ENCODE assay signal across 8 cellular contexts in genomic region chr1:8422439-8423133, GRCh38.
A peak's percentile ranks its signal among the peaks of the same experiment; 100 is the strongest.
DNase-seq lines count a peak whose midpoint lies in the region; ATAC-seq and TF ChIP-seq lines count a peak whose summit lies in the region.

No MANE protein-coding gene starts in this region.

- peak overlapping the region; percentile 82 for H3K4me3 ChIP-seq in ACC112 (ENCODE audit: low read depth, low read length)
- H3K4me3 ChIP-seq in HUES64 (ENCODE audit: low read length): peak overlapping the region; percentile 70
- H3K4me3 ChIP-seq in mammary epithelial cell (replicated peaks in 1 of 3; ENCODE audit: insufficient read depth in 1 of 3, low read depth in 2 of 3, low read length in 3 of 3): peak overlapping the region; percentile 71 to 88 (median 77)
- peak overlapping the region; percentile 82 for H3K4me3 ChIP-seq in thoracic aorta

- H3K4me1 ChIP-seq in ACC112 (ENCODE audit: control insufficient read depth, insufficient read depth, low read length, unreplicated experiment): peaks cover 35% of the 10 kb centered on the region
- peaks cover 64% of the 10 kb centered on the region for H3K4me1 ChIP-seq in HUES64 (ENCODE audit: insufficient read depth, low read length)
- H3K4me1 ChIP-seq in mammary epithelial cell (ENCODE audit: insufficient read depth, low read length): peaks cover 18% of the 10 kb centered on the region
- H3K4me1 ChIP-seq in thoracic aorta (ENCODE audit: control insufficient read depth in 1 of 2, low read depth in 2 of 2): peaks cover 45 to 64% of the 10 kb centered on the region in 2 donors

- H2AFZ ChIP-seq in ACC112 (ENCODE audit: low read length, unreplicated experiment) (peak overlapping the region; percentile 82), mammary epithelial cell (ENCODE audit: low read depth, low read length) (peak overlapping the region; percentile 65)

- H3K27ac ChIP-seq in ACC112 (ENCODE audit: low read depth, low read length) (peak overlapping the region; percentile 83), HUES64 (ENCODE audit: low read depth, low read length) (no peak overlapping the region; the same call in 1 of the 2 replicates), mammary epithelial cell (ENCODE audit: insufficient read depth, low read depth, low read length) (peak overlapping the region; percentile 79), thoracic aorta (peak overlapping the region; percentile 96 to 99)

- TF ChIP-seq CTCF in mammary epithelial cell (conservative IDR thresholded peaks at IDR 0.05 in 1 of 2, IDR thresholded peaks at IDR 0.05 in 1 of 2; ENCODE audit: extremely low read depth in 1 of 2, insufficient read depth in 1 of 2, low read depth in 1 of 2, low read length in 2 of 2) (no peak), thoracic aorta (IDR thresholded peaks at IDR 0.05) (no peak)

- no TSS peak for BruUV-seq in mammary epithelial cell (replicated peaks; lab: Mats Ljungman, UMichigan)

- H4K20me1 ChIP-seq in mammary epithelial cell (ENCODE audit: insufficient read depth, low read length): no peaks in the 10 kb centered on the region

- H3K9ac ChIP-seq in HUES64 (ENCODE audit: low read depth, low read length) (peak overlapping the region; percentile 76), mammary epithelial cell (ENCODE audit: insufficient read depth, low read length) (peak overlapping the region; percentile 83)

- DNase-seq in mammary epithelial cell (peak; percentile 25), kidney tubule cell (ENCODE audit: low spot score) (peak; percentile 26), thoracic aorta (ENCODE audit: low spot score) (no peak), SK-N-DZ (ENCODE audit: low spot score) (no peak), SIG-M5 treated with dmso at 0.1 percent for 504 hours (lab: John Stamatoyannopoulos, UW; ENCODE audit: unreplicated experiment) (no peak)

- H3K27me3 ChIP-seq in ACC112 (ENCODE audit: insufficient read depth, low read length): no peaks in the 10 kb centered on the region
- H3K27me3 ChIP-seq in HUES64 (ENCODE audit: insufficient read depth, low read length): no peaks in the 10 kb centered on the region
- H3K27me3 ChIP-seq in mammary epithelial cell (ENCODE audit: insufficient read depth, low read length): no peaks in the 10 kb centered on the region
- H3K27me3 ChIP-seq in thoracic aorta (replicated peaks; ENCODE audit: insufficient read depth): no peaks in the 10 kb centered on the region

- ATAC-seq in thoracic aorta (ENCODE audit: insufficient number of reproducible peaks, low FRiP score, low read depth): no peak
- no peak for ATAC-seq in esophagus mucosa

- H3K9me3 ChIP-seq in HUES64 (ENCODE audit: insufficient read depth, low read depth, low read length) (no peaks in the 10 kb centered on the region), mammary epithelial cell (replicated peaks; ENCODE audit: insufficient read depth, low read length) (no peaks in the 10 kb centered on the region), thoracic aorta (no peaks in the 10 kb centered on the region)

- dilution Hi-C loops in mammary epithelial cell (cut with HindIII; ENCODE audit: low sequenced_read_pairs): no loop called here

- CTCF ChIA-PET in mammary epithelial cell (lab: Charles Lee; ENCODE audit: low non-redundant PET): interaction anchor here (0.6 kb wide), 1 partner anchor 13 kb away, joined by 3 read pairs; no protein-coding TSS in a partner anchor

- H3K79me2 ChIP-seq in ACC112 (ENCODE audit: control insufficient read depth, insufficient read depth, low read length, unreplicated experiment): peaks cover 58% of the 10 kb centered on the region
- peaks cover 53% of the 10 kb centered on the region for H3K79me2 ChIP-seq in mammary epithelial cell (ENCODE audit: insufficient read depth, low read length)

- WGBS in HUES64: 19% methylated on average over 13 of the region's 16 CpGs
- 5% methylated on average over 16 of the region's 16 CpGs for WGBS in mammary epithelial cell (ENCODE audit: low coverage, missing lambda C conversion rate)

- H3K4me2 ChIP-seq in mammary epithelial cell (ENCODE audit: insufficient read depth, low read depth, low read length): peak overlapping the region; percentile 90

- in situ Hi-C loops in mammary epithelial cell (cut with MboI; ENCODE audit: low sequenced_read_pairs in 2 of 2): no loop called here

- intact Hi-C loops in mammary epithelial cell (cut with micrococcal nuclease): loop anchor here (2.0 to 5.0 kb wide), 2 partner anchors 250 to 280 kb away; no protein-coding TSS in a partner anchor

- H3K36me3 ChIP-seq in ACC112 (ENCODE audit: insufficient read depth, low read length) (peaks cover 23% of the 10 kb centered on the region; the same call in 1 of the 2 replicates), HUES64 (ENCODE audit: insufficient read depth, low read length) (peaks cover 38% of the 10 kb centered on the region), mammary epithelial cell (ENCODE audit: insufficient read depth, low read length) (peaks cover 4% of the 10 kb centered on the region), thoracic aorta (peaks cover 7% of the 10 kb centered on the region)

Comparison
In these comparisons a context has a peak if more than half of its experiments do, and no peak if none do; other contexts are left out.
1. DNase-seq: peak in mammary epithelial cell (single experiment) and kidney tubule cell (single experiment); none in thoracic aorta (single experiment), SK-N-DZ (single experiment) and SIG-M5 treated with dmso at 0.1 percent for 504 hours (single experiment).
2. Peak in every context shown above with its lines, with median percentiles within 50 percentile points of each other: H3K4me3 ChIP-seq.